29 cellular contexts compared by ENCODE assay signal in the genomic region with DNA sequence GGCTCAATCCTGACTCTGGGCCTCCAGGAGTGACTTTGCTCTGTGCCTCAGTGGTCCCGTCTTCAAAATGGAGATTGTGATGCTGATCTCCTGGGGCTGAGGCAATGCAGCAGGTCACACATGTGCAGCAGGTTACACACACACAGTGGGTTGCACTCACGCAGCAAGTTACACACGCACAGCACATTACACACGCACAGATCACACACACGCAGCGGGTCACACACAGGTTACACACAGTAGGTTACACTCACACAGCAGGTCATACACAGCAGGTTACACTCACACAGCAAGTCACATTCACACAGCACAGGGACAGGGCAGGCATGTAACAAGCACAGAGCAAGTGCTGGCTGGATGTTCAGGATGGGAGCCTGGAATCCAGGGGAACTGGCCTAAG. TPM values are rescaled to one million over a fixed set of nuclear protein-coding genes. Genes with fewer than 3 reads are reported as not detected.
A peak's percentile ranks its signal among the peaks of the same experiment; 100 is the strongest.
DNase-seq lines count a peak whose midpoint lies in the region; ATAC-seq, FAIRE-seq and TF ChIP-seq lines count a peak whose summit lies in the region.
"Had no signal": no experiment of that assay in that cellular context is flagged by ENCODE, and none has a peak within 500 bp of the region (broad histone marks: within the 10 kb centered on the region; RNA-seq: fewer than 3 reads in every experiment).

No MANE protein-coding gene starts in this region.

- no peak overlapping the region for H4K91ac ChIP-seq in IMR-90 (ENCODE audit: insufficient read depth, low read depth, low read length)

- FAIRE-seq in bronchial epithelial cell (lab: Jason Lieb, UNC) = peak; percentile 52
- FAIRE-seq: GM18507 had no signal

- H3K14ac ChIP-seq in IMR-90 (replicated peaks; ENCODE audit: low read depth, low read length) = no peak overlapping the region

- H2AK5ac ChIP-seq in IMR-90 (ENCODE audit: low read depth, low read length) = peak overlapping the region; percentile 43; the same call in 1 of the 2 replicates

- no peak overlapping the region for H2BK120ac ChIP-seq in IMR-90 (ENCODE audit: low read depth, low read length)

- peak overlapping the region in 1 of 2 experiments; percentile 1; a peak in 1 of 4 replicates for H4K8ac ChIP-seq in IMR-90 (ENCODE audit: low read depth in 2 of 2, low read length in 2 of 2)

- no peaks in the 10 kb centered on the region for H3K27me3 Mint-ChIP-seq in CD8-positive, alpha-beta T cell (ENCODE audit: low read depth)
- H3K27me3 Mint-ChIP-seq in neural progenitor cell (ENCODE audit: insufficient read depth, low read depth) = no peaks in the 10 kb centered on the region
- H3K27me3 Mint-ChIP-seq: activated CD8-positive, alpha-beta memory T cell treated with anti-CD3 and anti-CD28 coated beads, Interleukin-2, amount 10 ng/mL, durations not matched to agents 7 days and 5 days; CD4-positive, alpha-beta memory T cell; naive B cell had no signal

- H3K9me3 Mint-ChIP-seq in CD8-positive, alpha-beta T cell = no peaks in the 10 kb centered on the region
- no peaks in the 10 kb centered on the region for H3K9me3 Mint-ChIP-seq in neural progenitor cell
- H3K9me3 Mint-ChIP-seq: CD4-positive, alpha-beta memory T cell; dendritic cell treated with granulocyte-macrophage colony-stimulating factor and Interleukin-4, amounts not matched to agents 40 ng/mL and 50 ng/mL, for 4 days; endodermal cell; T-cell had no signal

- TF ChIP-seq CTCF in CD8-positive, alpha-beta T cell (IDR thresholded peaks at IDR 0.05) = no peak
- TF ChIP-seq CTCF in IMR-90 (conservative IDR thresholded peaks at IDR 0.05; ENCODE audit: low read depth, low read length) (no peak), bronchial epithelial cell (IDR thresholded peaks at IDR 0.05; ENCODE audit: insufficient read depth, low read length, severe bottlenecking) (no peak), neural progenitor cell (IDR thresholded peaks at IDR 0.05) (no peak)

- no TSS peak for BruUV-seq in IMR-90 (replicated peaks; lab: Mats Ljungman, UMichigan)

- no peak for TF ChIP-seq POLR2A in IMR-90 (IDR thresholded peaks at IDR 0.05; ENCODE audit: low read depth, low read length)

- CTCF ChIA-PET in CD8-positive, alpha-beta T cell (lab: Charles Lee) = interaction anchor here (0.9 to 12.5 kb wide), 4 partner anchors 28 to 123 kb away, joined by 3 to 359 read pairs (median 19); no protein-coding TSS in a partner anchor
- CTCF ChIA-PET in IMR-90 (lab: Yijun Ruan, JAX) = interaction anchor here (0.6 kb wide), 1 partner anchor 11 kb away, joined by 3 read pairs; no protein-coding TSS in a partner anchor

- no peak overlapping the region for H4K5ac ChIP-seq in IMR-90 (ENCODE audit: low read depth, low read length)

- H2BK20ac ChIP-seq in IMR-90 (ENCODE audit: low read depth, low read length) = no peak overlapping the region

- peaks cover 24% of the 10 kb centered on the region for H3K9me1 ChIP-seq in IMR-90 (ENCODE audit: insufficient read depth, low read length)

- no peak overlapping the region for H3K18ac ChIP-seq in IMR-90 (ENCODE audit: low read depth, low read length)

- H2AK9ac ChIP-seq in IMR-90 (replicated peaks; ENCODE audit: low read depth, low read length, poor library complexity) = no peak overlapping the region

- peaks cover 9 to 32% of the 10 kb centered on the region in 2 experiments; a peak in 3 of 4 replicates for H3K79me1 ChIP-seq in IMR-90 (ENCODE audit: low read depth in 1 of 2, low read length in 2 of 2)

- no peak overlapping the region for H3K27ac ChIP-seq in CD8-positive, alpha-beta T cell (ENCODE audit: low read depth, low read length)
- H3K27ac ChIP-seq in IMR-90 (ENCODE audit: insufficient read depth, low read length) (no peak overlapping the region), neural progenitor cell (no peak overlapping the region)
- H3K27ac ChIP-seq: esophagus squamous epithelium, foreskin keratinocyte, skin epidermis had no signal

- intact Hi-C loops in CD8-positive, alpha-beta T cell (cut with DNase I, micrococcal nuclease) = no loop called here
- intact Hi-C loops in IMR-90 (cut with micrococcal nuclease) = no loop called here

- POLR2A ChIA-PET in CD8-positive, alpha-beta T cell (lab: Charles Lee) = no interaction called here
- POLR2A ChIA-PET in IMR-90 (lab: Charles Lee; ENCODE audit: unreplicated experiment) = no interaction called here

- no peak overlapping the region for H3K4me2 ChIP-seq in IMR-90 (ENCODE audit: low read depth, low read length)
- no peak overlapping the region for H3K4me2 ChIP-seq in neural progenitor cell

- in situ Hi-C loops in IMR-90 (cut with MboI; ENCODE audit: low sequenced_read_pairs) = loop anchor here (5.0 kb wide), 1 partner anchor 192 kb away; no protein-coding TSS in a partner anchor

- H3K36me3 ChIP-seq in CD8-positive, alpha-beta T cell (ENCODE audit: insufficient read depth, low read length) = no peaks in the 10 kb centered on the region
- peaks cover 46% of the 10 kb centered on the region for H3K36me3 ChIP-seq in IMR-90 (ENCODE audit: control insufficient read depth, insufficient read depth, low read length)
- H3K36me3 ChIP-seq in bronchial epithelial cell (ENCODE audit: control insufficient read depth, insufficient read depth, low read length) = peaks cover 16% of the 10 kb centered on the region
- no peaks in the 10 kb centered on the region for H3K36me3 ChIP-seq in neural progenitor cell

- H3K36me3 Mint-ChIP-seq in CD8-positive, alpha-beta T cell = peaks cover 43% of the 10 kb centered on the region
- H3K36me3 Mint-ChIP-seq in neural progenitor cell = peaks cover 26% of the 10 kb centered on the region

- ATAC-seq in CD8-positive, alpha-beta T cell = no peak
- ATAC-seq in IMR-90 (ENCODE audit: low read depth) (no peak), HG03045 (IDR thresholded peaks at IDR 0.05; ENCODE audit: unreplicated experiment) (no peak), GM18520 (IDR thresholded peaks at IDR 0.05; ENCODE audit: unreplicated experiment) (no peak), HG02610 (IDR thresholded peaks at IDR 0.05; ENCODE audit: unreplicated experiment) (no peak)
- ATAC-seq: activated CD8-positive, alpha-beta memory T cell treated with anti-CD3 and anti-CD28 coated beads, Interleukin-2, amount 10 ng/mL, durations not matched to agents 7 days and 5 days; foreskin keratinocyte; T-cell had no signal

- no peak overlapping the region for H2BK5ac ChIP-seq in IMR-90 (ENCODE audit: low read depth, low read length, poor library complexity, severe bottlenecking)

- H2BK15ac ChIP-seq in IMR-90 (ENCODE audit: low read depth, low read length) = no peak overlapping the region

- peaks cover 3% of the 10 kb centered on the region for H3K4me1 Mint-ChIP-seq in CD8-positive, alpha-beta T cell (ENCODE audit: low read depth)
- H3K4me1 Mint-ChIP-seq in neural progenitor cell = peaks cover 16% of the 10 kb centered on the region

- no peak for DNase-seq in CD8-positive, alpha-beta T cell
- DNase-seq in IMR-90 (no peak), bronchial epithelial cell (ENCODE audit: low read depth) (no peak), neural progenitor cell (ENCODE audit: low spot score) (no peak)
- no peak for DNase-seq in activated effector memory CD4-positive, alpha-beta T cell treated with Interleukin-2 at 50 U/mL for 16 hours
- DNase-seq: activated CD8-positive, alpha-beta memory T cell treated with anti-CD3 and anti-CD28 coated beads, Interleukin-2, amount 10 ng/mL, durations not matched to agents 7 days and 5 days; activated T-cell treated with anti-CD3 and anti-CD28 coated beads, Interleukin-2, amount 50 U/mL, for 48 hours; CD4-positive, alpha-beta memory T cell; DMS 273 treated with DMSO at 0.1 percent for 48 hours; endodermal cell; esophagus squamous epithelium; foreskin keratinocyte; midbrain; naive B cell; NCI-H1092; NCI-H1694; NCI-H446 treated with DMSO at 0.1 percent for 48 hours; NCI-H774; occipital lobe; RPMI8226; stimulated activated naive CD4-positive, alpha-beta T cell; T-cell had no signal

- no peak for TF ChIP-seq RAD21 in IMR-90 (IDR thresholded peaks at IDR 0.05; ENCODE audit: low read length)

- H3K4ac ChIP-seq in IMR-90 (ENCODE audit: low read depth, low read length) = no peak overlapping the region; the same call in 1 of the 2 replicates

- H3K4me3 Mint-ChIP-seq in CD8-positive, alpha-beta T cell = no peak overlapping the region
- peak overlapping the region; percentile 41 for H3K4me3 Mint-ChIP-seq in neural progenitor cell
- H3K4me3 Mint-ChIP-seq: activated CD8-positive, alpha-beta memory T cell treated with anti-CD3 and anti-CD28 coated beads, Interleukin-2, amount 10 ng/mL, durations not matched to agents 7 days and 5 days; dendritic cell treated with granulocyte-macrophage colony-stimulating factor and Interleukin-4, amounts not matched to agents 40 ng/mL and 50 ng/mL, for 4 days; endodermal cell; T-cell had no signal

- no peaks in the 10 kb centered on the region for H3K27me3 ChIP-seq in CD8-positive, alpha-beta T cell (ENCODE audit: insufficient read depth, low read length)
- H3K27me3 ChIP-seq in IMR-90 (ENCODE audit: control insufficient read depth, insufficient read depth, low read length) (no peaks in the 10 kb centered on the region), bronchial epithelial cell (ENCODE audit: control insufficient read depth, insufficient read depth, low read length) (no peaks in the 10 kb centered on the region), neural progenitor cell (no peaks in the 10 kb centered on the region)
- H3K27me3 ChIP-seq: esophagus squamous epithelium, foreskin keratinocyte had no signal

- H2AFZ ChIP-seq in IMR-90 (replicated peaks; ENCODE audit: low read length, poor library complexity) = no peak overlapping the region
- H2AFZ ChIP-seq in neural progenitor cell (replicated peaks) = no peak overlapping the region

- dilution Hi-C loops in IMR-90 (cut with HindIII; ENCODE audit: low sequenced_read_pairs, unreplicated experiment) = no loop called here

- 67% methylated on average over 1 of the region's 6 CpGs; no CpG with 5 or more reads in 1 of the 2 experiments for WGBS in IMR-90 (ENCODE audit: extremely low coverage in 2 of 2, insufficient read length in 1 of 2), 2 experiments

- no peak overlapping the region for H3K4me3 ChIP-seq in CD8-positive, alpha-beta T cell (ENCODE audit: low read depth, low read length)
- H3K4me3 ChIP-seq in IMR-90 (ENCODE audit: insufficient read depth, low read depth, low read length) (no peak overlapping the region), bronchial epithelial cell (ENCODE audit: low read depth, low read length) (no peak overlapping the region), neural progenitor cell (no peak overlapping the region)
- H3K4me3 ChIP-seq: esophagus squamous epithelium, HAP-1, skin epidermis had no signal

- H3K9me3 ChIP-seq in CD8-positive, alpha-beta T cell (ENCODE audit: low read length) = no peaks in the 10 kb centered on the region
- H3K9me3 ChIP-seq in IMR-90 (ENCODE audit: control insufficient read depth, insufficient read depth, low read length) (no peaks in the 10 kb centered on the region), neural progenitor cell (ENCODE audit: low read depth) (no peaks in the 10 kb centered on the region)
- H3K9me3 ChIP-seq: esophagus squamous epithelium, HAP-1 had no signal

- no peaks in the 10 kb centered on the region for H3K79me2 ChIP-seq in neural progenitor cell (ENCODE audit: low read depth)

- H3K56ac ChIP-seq in IMR-90 (ENCODE audit: extremely low read depth, insufficient read depth, low read length) = no peak overlapping the region

- H3F3A ChIP-seq in neural progenitor cell (ENCODE audit: low read depth) = peaks cover 4% of the 10 kb centered on the region

- H4K20me1 ChIP-seq in IMR-90 (ENCODE audit: insufficient read depth, low read length) (peaks cover 35% of the 10 kb centered on the region), neural progenitor cell (ENCODE audit: low read depth) (no peaks in the 10 kb centered on the region)

- H3K27ac Mint-ChIP-seq in CD8-positive, alpha-beta T cell = peak overlapping the region; percentile 12
- no peak overlapping the region for H3K27ac Mint-ChIP-seq in neural progenitor cell
- H3K27ac Mint-ChIP-seq: activated CD8-positive, alpha-beta memory T cell treated with anti-CD3 and anti-CD28 coated beads, Interleukin-2, amount 10 ng/mL, durations not matched to agents 7 days and 5 days; dendritic cell treated with granulocyte-macrophage colony-stimulating factor and Interleukin-4, amounts not matched to agents 40 ng/mL and 50 ng/mL, for 4 days; endodermal cell; T-cell had no signal

- H3K23ac ChIP-seq in IMR-90 (ENCODE audit: low read depth, low read length) = no peak overlapping the region

- H3K9ac ChIP-seq in IMR-90 (ENCODE audit: low read depth, low read length) (no peak overlapping the region), neural progenitor cell (no peak overlapping the region)

- H3K4me1 ChIP-seq in CD8-positive, alpha-beta T cell (ENCODE audit: insufficient read depth, low read length) = peaks cover 5% of the 10 kb centered on the region
- H3K4me1 ChIP-seq in IMR-90 (ENCODE audit: control insufficient read depth, insufficient read depth, low read length) = peaks cover 11% of the 10 kb centered on the region
- peaks cover 6% of the 10 kb centered on the region for H3K4me1 ChIP-seq in neural progenitor cell
- H3K4me1 ChIP-seq: foreskin keratinocyte had no signal

RNA-seq across cellular contexts. Expression of a gene that starts 11.3 kb away (rescaled TPM):
- total RNA-seq in CD8-positive, alpha-beta T cell = 1 to 10 TPM; 6.5 to 8.2 TPM
- total RNA-seq in IMR-90 (2012; rRNA removed) = 41.1 and 42.5 TPM in 2 replicates
- polyA plus RNA-seq in IMR-90 (2012; rRNA removed) = 135 and 171 TPM in 2 replicates
- 83.7 and 163 TPM in 2 replicates for polyA plus RNA-seq in IMR-90 (2012; cell fraction: cytosol; rRNA removed)
- polyA plus RNA-seq in IMR-90 (2012; cell fraction: nucleus; rRNA removed; ENCODE audit: low replicate concordance) = 86.3 and 141 TPM in 2 replicates
- 13.2 and 18.3 TPM in 2 replicates for total RNA-seq in bronchial epithelial cell
- total RNA-seq in neural progenitor cell (ENCODE audit: low replicate concordance) = 9.7 and 19.9 TPM in 2 replicates

RNA-seq across cellular contexts. Expression of a gene that starts 47.4 kb away (rescaled TPM):
- total RNA-seq in CD8-positive, alpha-beta T cell = 10 to 100 TPM; 21.0 to 24.3 TPM
- total RNA-seq in IMR-90 (2012; rRNA removed) = 13.4 and 26.1 TPM in 2 replicates
- polyA plus RNA-seq in IMR-90 (2012; rRNA removed) = 9.6 and 11.2 TPM in 2 replicates
- polyA plus RNA-seq in IMR-90 (2012; cell fraction: cytosol; rRNA removed) = 2.9 and 4.4 TPM in 2 replicates
- polyA plus RNA-seq in IMR-90 (2012; cell fraction: nucleus; rRNA removed; ENCODE audit: low replicate concordance) = 5.9 and 30.5 TPM in 2 replicates
- total RNA-seq in bronchial epithelial cell = 35.8 and 44.8 TPM in 2 replicates
- 48.3 and 62.4 TPM in 2 replicates for total RNA-seq in neural progenitor cell (ENCODE audit: low replicate concordance)

RNA-seq across cellular contexts. Expression of a gene that starts 51.9 kb away (rescaled TPM):
- total RNA-seq in CD8-positive, alpha-beta T cell = 1 to 10 TPM; 1.1 to 1.5 TPM
- total RNA-seq in IMR-90 (2012; rRNA removed) (10.4 and 11.1 TPM in 2 replicates), bronchial epithelial cell (17.0 and 21.6 TPM in 2 replicates), neural progenitor cell (ENCODE audit: low replicate concordance) (7.3 and 24.0 TPM in 2 replicates)
- 15.0 and 19.0 TPM in 2 replicates for polyA plus RNA-seq in IMR-90 (2012; rRNA removed)
- polyA plus RNA-seq in IMR-90 (2012; cell fraction: cytosol; rRNA removed) = 12.0 and 21.8 TPM in 2 replicates
- polyA plus RNA-seq in IMR-90 (2012; cell fraction: nucleus; rRNA removed; ENCODE audit: low replicate concordance) = 13.9 and 32.5 TPM in 2 replicates
